Comparison of ENCODE assay signal across 28 cellular contexts in genomic region chr1:5456090-5456789, GRCh38.
DNase-seq lines count a peak whose midpoint lies in the region; ATAC-seq, FAIRE-seq and TF ChIP-seq lines count a peak whose summit lies in the region.
"Had no signal": no experiment of that assay in that cellular context is flagged by ENCODE, and none has a peak within 500 bp of the region (broad histone marks: within the 10 kb centered on the region; RNA-seq: fewer than 3 reads in every experiment).

No MANE protein-coding gene starts in this region.

- H3K9me3 ChIP-seq in heart right ventricle: no peaks in the 10 kb centered on the region
- no peaks in the 10 kb centered on the region for H3K9me3 ChIP-seq in pancreas
- H3K9me3 ChIP-seq in vagina: no peaks in the 10 kb centered on the region
- H3K9me3 ChIP-seq: neutrophil, psoas muscle, thyroid gland had no signal

- H3K4me3 ChIP-seq in heart right ventricle: no peak overlapping the region
- no peak overlapping the region for H3K4me3 ChIP-seq in pancreas
- no peak overlapping the region for H3K4me3 ChIP-seq in vagina
- H3K4me3 ChIP-seq: GM23248, lung, psoas muscle, skin epidermis, thyroid gland had no signal

- FAIRE-seq in pancreas (lab: Jason Lieb, UNC): no peak
- FAIRE-seq: astrocyte, GM12892, GM19239 had no signal

- TF ChIP-seq POLR2A in vagina (IDR thresholded peaks at IDR 0.05): no peak

- WGBS in heart right ventricle, 2 donors: 26 to 27% methylated on average over 15 of the region's 15 CpGs
- WGBS in pancreas, 2 donors: 15 to 18% methylated on average over 15 of the region's 15 CpGs

- H3K36me3 ChIP-seq in heart right ventricle (no peaks in the 10 kb centered on the region), pancreas (no peaks in the 10 kb centered on the region), vagina (no peaks in the 10 kb centered on the region)
- H3K36me3 ChIP-seq: neutrophil, thyroid gland had no signal

- H3K27me3 ChIP-seq in heart right ventricle (peaks cover 5 to 69% (median 59%) of the 10 kb centered on the region in 7 donors), pancreas (no peaks in the 10 kb centered on the region), vagina (no peaks in the 10 kb centered on the region)
- H3K27me3 ChIP-seq: thyroid gland had no signal

- DNase-seq in left cardiac atrium (peak; percentile 28), heart right ventricle (no peak), NCI-H1694 treated with DMSO at 0.1 percent for 48 hours (lab: John Stamatoyannopoulos, UW) (peak; percentile 85), pancreas (peak in 2 of 6 donors; percentile 22 to 54), vagina (ENCODE audit: extremely low spot score in 2 of 2) (no peak), middle frontal gyrus (ENCODE audit: extremely low spot score, low spot score) (no peak), NCI-H1105 treated with DMSO at 0.1 percent for 48 hours (lab: John Stamatoyannopoulos, UW) (no peak)
- DNase-seq: activated B cell treated with CpG ODN at 0.5 μM for 24 hours; activated CD4-positive, alpha-beta T cell treated with anti-CD3 and anti-CD28 coated beads, Interleukin-2, amount 50 U/mL, for 48 hours; activated CD8-positive, alpha-beta memory T cell treated with anti-CD3 and anti-CD28 coated beads, Interleukin-2, amount 50 U/mL, for 48 hours; activated naive CD8-positive, alpha-beta T cell treated with anti-CD3 and anti-CD28 coated beads for 36 hours; CD4-positive, CD25-positive, alpha-beta regulatory T cell; DND-41; GM23248; NCI-H1436; NCI-H345; psoas muscle; stimulated activated naive CD8-positive, alpha-beta T cell treated with anti-CD3 and anti-CD28 coated beads, Interleukin-15, Interleukin-2, amounts not matched to agents 100 U/mL and 50 U/mL, for 24 hours; T1000; thyroid gland had no signal

- H3K27ac ChIP-seq in heart right ventricle (no peak overlapping the region), pancreas (peak overlapping the region in 3 of 4 donors; percentile 31 to 46 (median 41)), vagina (no peak overlapping the region)
- H3K27ac ChIP-seq: epithelial cell of prostate, GM23248, neutrophil, psoas muscle, skin epidermis, thyroid gland had no signal

- ATAC-seq in left cardiac atrium (peak; percentile 15 to 73), heart right ventricle (no peak), SK-N-SH treated with all-trans-retinoic acid at 6 μM for 48 hours (no peak; the same call in 2 of the 3 replicates), pancreas (peak; percentile 38 to 61 (median 44))
- ATAC-seq: psoas muscle; stimulated activated naive CD8-positive, alpha-beta T cell treated with anti-CD3 and anti-CD28 coated beads, Interleukin-15, Interleukin-2, amounts not matched to agents 100 U/mL and 50 U/mL, for 24 hours had no signal

- TF ChIP-seq CTCF in heart right ventricle (IDR thresholded peaks at IDR 0.05) (no peak), pancreas (IDR thresholded peaks at IDR 0.05) (no peak), vagina (IDR thresholded peaks at IDR 0.05) (no peak)

- intact Hi-C loops in left cardiac atrium (cut with DNase I) (no loop called here), heart right ventricle (cut with DNase I) (no loop called here), pancreas (cut with DNase I) (no loop called here), vagina (cut with DNase I) (no loop called here)

- H3K4me1 ChIP-seq in heart right ventricle (peaks cover 0 to 6% (median 0%) of the 10 kb centered on the region in 9 donors), pancreas (no peaks in the 10 kb centered on the region), vagina (no peaks in the 10 kb centered on the region)
- H3K4me1 ChIP-seq: psoas muscle had no signal

TF ChIP-seq in SK-N-SH treated with all-trans-retinoic acid at 6 μM for 48 hours, 23 proteins besides CTCF, POLR2A, EP300 and RAD21:
- TF ChIP-seq GLIS3 (CRISPR knock-in tag; IDR thresholded peaks at IDR 0.05) (no peak), BACH2 (CRISPR knock-in tag; IDR thresholded peaks at IDR 0.05; ENCODE audit: borderline replicate concordance) (no peak), ZNF565 (CRISPR knock-in tag; conservative IDR thresholded peaks at IDR 0.05; ENCODE audit: low read depth) (no peak), PPARA (CRISPR knock-in tag; IDR thresholded peaks at IDR 0.05; ENCODE audit: borderline replicate concordance) (0 out of 2 replicates have a peak, but pooled peaks have one; percentile 44)

Comparison
In these comparisons a context has a peak if more than half of its experiments do, and no peak if none do; other contexts are left out.
1. ATAC-seq: peak in left cardiac atrium (2 of 2) and pancreas (4 of 4); none in heart right ventricle (0 of 8) and SK-N-SH treated with all-trans-retinoic acid at 6 μM for 48 hours (single experiment).
2. DNase-seq: peak in left cardiac atrium (single experiment) and NCI-H1694 treated with DMSO at 0.1 percent for 48 hours (single experiment); none in heart right ventricle (0 of 2), vagina (0 of 2), middle frontal gyrus (single experiment) and NCI-H1105 treated with DMSO at 0.1 percent for 48 hours (single experiment).
3. H3K27ac ChIP-seq: peak in pancreas (3 of 4); none in heart right ventricle (0 of 10) and vagina (single experiment).